7 cellular contexts compared by ENCODE assay signal in genomic region chr1:232687304-232687703, GRCh38. TPM values are rescaled to one million over a fixed set of nuclear protein-coding genes. Genes with fewer than 3 reads are reported as not detected.
"Had no signal": no experiment of that assay in that cellular context is flagged by ENCODE, and none has a peak within 500 bp of the region (broad histone marks: within the 10 kb centered on the region; RNA-seq: fewer than 3 reads in every experiment).

No MANE protein-coding gene starts in this region.

- H3K36me3 Mint-ChIP-seq: IgD-negative memory B cell had no signal

- H3K27ac Mint-ChIP-seq: IgD-negative memory B cell had no signal

- DNase-seq: IMR-90, KBM-7, KG1 had no signal

- ATAC-seq: K562 had no signal

- H3K27ac ChIP-seq: HL-60 had no signal

- H3K4me3 Mint-ChIP-seq: IgD-negative memory B cell had no signal

- H3K4me1 Mint-ChIP-seq: IgD-negative memory B cell had no signal

- H3K4me3 ChIP-seq: K562 had no signal

- FAIRE-seq: HTR-8/SVneo, K562 had no signal

RNA-seq across cellular contexts. Expression of gene SIPA1L2, which starts 57.4 kb away (rescaled TPM):
- polyA plus RNA-seq: IgD-negative memory B cell, K562 had no signal
